ENCODE assay signal across 8 cellular contexts in the genomic region with DNA sequence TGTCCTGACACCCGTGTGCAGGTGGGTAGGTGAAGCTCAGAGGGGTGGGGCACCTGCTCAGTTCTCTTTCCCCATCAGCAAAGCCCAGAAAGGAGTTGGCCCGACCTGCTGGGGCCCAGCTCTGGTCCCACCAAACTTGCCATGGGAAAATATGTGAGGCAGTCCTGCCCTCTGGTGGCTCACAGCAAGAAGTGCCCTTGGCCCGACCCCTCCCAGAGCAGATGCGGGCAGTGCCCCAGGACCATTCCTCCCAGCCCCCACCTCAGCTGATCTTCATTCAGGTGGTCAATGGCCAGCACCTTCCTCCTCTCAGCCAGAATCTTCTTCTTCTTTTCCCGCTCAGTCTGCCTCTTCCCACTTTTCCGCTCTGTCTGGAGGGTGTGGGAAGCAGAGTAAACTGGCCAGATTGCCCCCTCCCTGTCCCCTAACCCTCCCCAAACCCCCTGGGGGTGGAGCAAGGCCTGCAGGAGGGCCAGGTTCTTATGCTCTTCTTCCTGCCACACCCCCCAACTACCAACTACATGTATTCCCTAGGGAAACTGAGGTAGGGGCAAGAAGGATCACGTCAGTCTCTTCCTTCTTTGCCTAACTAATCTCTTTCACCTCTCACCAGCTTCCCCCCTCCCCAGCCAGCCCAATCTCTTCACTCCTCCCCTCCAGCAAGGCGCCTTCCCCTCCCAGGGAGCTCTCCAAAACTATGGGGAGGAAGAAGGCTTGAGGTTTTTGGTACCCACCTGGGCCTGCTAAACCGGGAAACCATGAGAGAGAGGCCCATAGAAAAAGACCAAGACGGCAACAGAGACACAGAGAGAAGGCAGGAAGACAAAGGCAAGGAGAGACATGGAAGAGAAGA. TPM values are rescaled to one million over a fixed set of nuclear protein-coding genes. Genes with fewer than 3 reads are reported as not detected.
DNase-seq lines count a peak whose midpoint lies in the region; ATAC-seq and TF ChIP-seq lines count a peak whose summit lies in the region.

No MANE protein-coding gene starts in this region.

- no peaks in the 10 kb centered on the region for H4K20me1 ChIP-seq in SK-N-SH (ENCODE audit: insufficient read depth)

- no peak overlapping the region for H3K27ac ChIP-seq in SK-N-SH (ENCODE audit: low read depth in 2 of 2, low read length in 1 of 2)
- H3K27ac ChIP-seq in CD4-positive, alpha-beta memory T cell (ENCODE audit: low read depth, low read length), result no peak overlapping the region

- WGBS in SK-N-SH (ENCODE audit: low lambda C conversion rate), result 34% methylated on average over 10 of the region's 10 CpGs

- no peaks in the 10 kb centered on the region for H3K9me3 ChIP-seq in SK-N-SH
- H3K9me3 ChIP-seq in CD4-positive, alpha-beta memory T cell (ENCODE audit: control insufficient read depth in 1 of 2, low read length in 2 of 2), result no peaks in the 10 kb centered on the region

- H3K27me3 ChIP-seq in SK-N-SH (ENCODE audit: insufficient read depth), result no peaks in the 10 kb centered on the region; the same call in 1 of the 2 replicates
- no peaks in the 10 kb centered on the region for H3K27me3 ChIP-seq in CD4-positive, alpha-beta memory T cell (ENCODE audit: insufficient read depth, low read length)

- H3K4me2 ChIP-seq in SK-N-SH, result no peak overlapping the region

- no peak for TF ChIP-seq EP300 in SK-N-SH (IDR thresholded peaks at IDR 0.05; ENCODE audit: borderline replicate concordance in 1 of 2, low read depth in 1 of 2, low read length in 1 of 2)

- DNase-seq in DMS 273 (lab: John Stamatoyannopoulos, UW; ENCODE audit: unreplicated experiment) (peak; percentile 81), DMS 273 treated with DMSO at 0.1 percent for 48 hours (lab: John Stamatoyannopoulos, UW) (no peak), HPDE6-E6E7 (ENCODE audit: extremely low spot score) (peak; percentile 80), SK-N-SH (peak; percentile 93)
- no peak for DNase-seq in CD4-positive, alpha-beta memory T cell

- no peak overlapping the region for H2AFZ ChIP-seq in SK-N-SH (ENCODE audit: low read depth)

- H3K36me3 Mint-ChIP-seq in nephron (ENCODE audit: low read depth), result no peaks in the 10 kb centered on the region
- H3K36me3 Mint-ChIP-seq in CD4-positive, alpha-beta memory T cell, result no peaks in the 10 kb centered on the region

- TF ChIP-seq CTCF in SK-N-SH (IDR thresholded peaks at IDR 0.05), result peak; percentile 90
- TF ChIP-seq CTCF in nephron (IDR thresholded peaks at IDR 0.05; ENCODE audit: unreplicated experiment in 3 of 3), result peak; percentile 63 to 81 (median 68)

- no peak overlapping the region for H3K4me3 Mint-ChIP-seq in nephron
- no peak overlapping the region for H3K4me3 Mint-ChIP-seq in CD4-positive, alpha-beta memory T cell

- no peaks in the 10 kb centered on the region for H3F3A ChIP-seq in SK-N-SH (replicated peaks; ENCODE audit: insufficient read depth)

- peak; percentile 91 for TF ChIP-seq RAD21 in SK-N-SH (IDR thresholded peaks at IDR 0.05; ENCODE audit: low read length)

- H3K36me3 ChIP-seq in SK-N-SH (replicated peaks in 1 of 2; ENCODE audit: control insufficient read depth in 1 of 2, insufficient read depth in 2 of 2, low read length in 1 of 2), result no peaks in the 10 kb centered on the region
- H3K36me3 ChIP-seq in CD4-positive, alpha-beta memory T cell (ENCODE audit: insufficient read depth, low read length), result no peaks in the 10 kb centered on the region

- no peaks in the 10 kb centered on the region for H3K79me2 ChIP-seq in SK-N-SH (ENCODE audit: insufficient read depth)

- H3K27ac Mint-ChIP-seq in nephron, result peak overlapping the region in 1 of 3 experiments; percentile 37
- no peak overlapping the region for H3K27ac Mint-ChIP-seq in CD4-positive, alpha-beta memory T cell

- no peak overlapping the region; a peak in 1 of 4 replicates for H3K4me3 ChIP-seq in SK-N-SH (ENCODE audit: low read depth in 2 of 2, low read length in 1 of 2)
- H3K4me3 ChIP-seq in CD4-positive, alpha-beta memory T cell (ENCODE audit: low read length in 2 of 2), result no peak overlapping the region

- CTCF ChIA-PET in SK-N-SH (lab: Yijun Ruan, JAX), result interaction anchor here (0.6 to 17.5 kb wide), 60 partner anchors 9 to 387 kb away, joined by 3 to 329 read pairs (median 5); a partner anchor contains a TSS
- CTCF ChIA-PET in CD4-positive, alpha-beta memory T cell (lab: Charles Lee; ENCODE audit: partially characterized antibody), result interaction anchor here (0.8 kb wide), 1 partner anchor 16 kb away, joined by 3 read pairs; no protein-coding TSS in a partner anchor

- no peaks in the 10 kb centered on the region for H3K9me3 Mint-ChIP-seq in nephron
- no peaks in the 10 kb centered on the region for H3K9me3 Mint-ChIP-seq in CD4-positive, alpha-beta memory T cell

- no peaks in the 10 kb centered on the region for H3K9me2 ChIP-seq in SK-N-SH

- peak; percentile 74 for ATAC-seq in esophagus mucosa
- ATAC-seq in HG03521 (IDR thresholded peaks at IDR 0.05; ENCODE audit: unreplicated experiment), result no peak

- intact Hi-C loops in CD4-positive, alpha-beta memory T cell (cut with micrococcal nuclease), result no loop called here

- POLR2A ChIA-PET in SK-N-SH (lab: Yijun Ruan, JAX), result no interaction called here
- POLR2A ChIA-PET in CD4-positive, alpha-beta memory T cell (lab: Charles Lee; ENCODE audit: partially characterized antibody), result no interaction called here

- H3K4me1 ChIP-seq in SK-N-SH (ENCODE audit: control insufficient read depth in 1 of 2, insufficient read depth in 2 of 2, low read depth in 1 of 2, low read length in 1 of 2), result peaks cover 0 to 5% of the 10 kb centered on the region in 2 experiments; a peak in 1 of 4 replicates
- no peaks in the 10 kb centered on the region for H3K4me1 ChIP-seq in CD4-positive, alpha-beta memory T cell (ENCODE audit: insufficient read depth, low read length)

- H3K27me3 Mint-ChIP-seq in nephron (ENCODE audit: low read depth), result peaks cover 3% of the 10 kb centered on the region
- H3K27me3 Mint-ChIP-seq in CD4-positive, alpha-beta memory T cell, result peaks cover 7 to 13% of the 10 kb centered on the region in 2 donors

- H3K9ac ChIP-seq in SK-N-SH, result no peak overlapping the region

- H3K4me1 Mint-ChIP-seq in nephron, result peaks cover 27% of the 10 kb centered on the region
- H3K4me1 Mint-ChIP-seq in CD4-positive, alpha-beta memory T cell, result no peaks in the 10 kb centered on the region

TF ChIP-seq in SK-N-SH, 30 proteins besides CTCF, POLR2A, EP300 and RAD21:
- TF ChIP-seq NFIC (IDR thresholded peaks at IDR 0.05; ENCODE audit: borderline replicate concordance) (no peak), FOXM1 (IDR thresholded peaks at IDR 0.05; ENCODE audit: low read depth) (no peak), SMC3 (IDR thresholded peaks at IDR 0.05; ENCODE audit: low read depth, low read length) (peak; percentile 94)
- TF ChIP-seq, protein P1, sequence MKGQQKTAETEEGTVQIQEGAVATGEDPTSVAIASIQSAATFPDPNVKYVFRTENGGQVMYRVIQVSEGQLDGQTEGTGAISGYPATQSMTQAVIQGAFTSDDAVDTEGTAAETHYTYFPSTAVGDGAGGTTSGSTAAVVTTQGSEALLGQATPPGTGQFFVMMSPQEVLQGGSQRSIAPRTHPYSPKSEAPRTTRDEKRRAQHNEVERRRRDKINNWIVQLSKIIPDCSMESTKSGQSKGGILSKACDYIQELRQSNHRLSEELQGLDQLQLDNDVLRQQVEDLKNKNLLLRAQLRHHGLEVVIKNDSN (IDR thresholded peaks at IDR 0.05; ENCODE audit: borderline replicate concordance, low read depth), result no peak

RNA-seq across cellular contexts. Expression of a gene that starts 15.6 kb away (rescaled TPM):
- polyA plus RNA-seq in SK-N-SH (2012; rRNA removed), result 0.33 and 0.57 TPM in 2 replicates
- polyA plus RNA-seq in SK-N-SH (2012; cell fraction: cytosol; rRNA removed), result 0.33 and 0.38 TPM in 2 replicates
- polyA plus RNA-seq in SK-N-SH (2012; cell fraction: nucleus; rRNA removed), result 0.50 and 0.81 TPM in 2 replicates
- total RNA-seq in esophagus mucosa, result 3.9 TPM
- not detected for total RNA-seq in CD4-positive, alpha-beta memory T cell
- polyA plus RNA-seq in CD4-positive, alpha-beta memory T cell, result not detected

RNA-seq across cellular contexts. Expression of a gene that starts 37.2 kb away (rescaled TPM):
- 0.03 TPM in 1 of 2 replicates, not detected in the other for polyA plus RNA-seq in SK-N-SH (2012; rRNA removed)
- polyA plus RNA-seq in SK-N-SH (2012; cell fraction: cytosol; rRNA removed), result 0.04 and 0.09 TPM in 2 replicates
- 0.05 and 0.19 TPM in 2 replicates for polyA plus RNA-seq in SK-N-SH (2012; cell fraction: nucleus; rRNA removed)
- 328 TPM for total RNA-seq in esophagus mucosa
- total RNA-seq in CD4-positive, alpha-beta memory T cell, result under 1 TPM in 1 of 2 experiments, not detected in 1; 0.17 TPM
- polyA plus RNA-seq in CD4-positive, alpha-beta memory T cell, result not detected

RNA-seq across cellular contexts. Expression of a gene that starts 59.7 kb away (rescaled TPM):
- 0.11 TPM in 1 of 2 replicates, not detected in the other for polyA plus RNA-seq in SK-N-SH (2012; rRNA removed)
- 0.03 and 0.25 TPM in 2 replicates for polyA plus RNA-seq in SK-N-SH (2012; cell fraction: cytosol; rRNA removed)
- 0.15 and 0.17 TPM in 2 replicates for polyA plus RNA-seq in SK-N-SH (2012; cell fraction: nucleus; rRNA removed)
- not detected for total RNA-seq in esophagus mucosa
- total RNA-seq in CD4-positive, alpha-beta memory T cell, result not detected
- not detected for polyA plus RNA-seq in CD4-positive, alpha-beta memory T cell

Comparison
In these comparisons a context has a peak if more than half of its experiments do, and no peak if none do; other contexts are left out.
1. DNase-seq: peak in DMS 273 (single experiment), HPDE6-E6E7 (single experiment) and SK-N-SH (single experiment); none in DMS 273 treated with DMSO at 0.1 percent for 48 hours (single experiment) and CD4-positive, alpha-beta memory T cell (0 of 5).
2. RNA of a gene that starts 37.2 kb away (total RNA-seq): 328 TPM in esophagus mucosa (single experiment); 0.17 TPM in CD4-positive, alpha-beta memory T cell; every median in the first group is over 100 times any median in the second.